2 cellular contexts compared by ENCODE assay signal in genomic region chr6:165713845-165714466, GRCh38.
TF ChIP-seq lines count a peak whose summit lies in the region.

No MANE protein-coding gene starts in this region.

TF ChIP-seq in GM23338, 12 proteins besides CTCF, POLR2A, EP300 and RAD21 (continued from another document):
- no peak for TF ChIP-seq REST (IDR thresholded peaks at IDR 0.05; ENCODE audit: unreplicated experiment)
- no peak for TF ChIP-seq EZH2phosphoT487 (IDR thresholded peaks at IDR 0.05; ENCODE audit: unreplicated experiment)
- TF ChIP-seq, protein P1, sequence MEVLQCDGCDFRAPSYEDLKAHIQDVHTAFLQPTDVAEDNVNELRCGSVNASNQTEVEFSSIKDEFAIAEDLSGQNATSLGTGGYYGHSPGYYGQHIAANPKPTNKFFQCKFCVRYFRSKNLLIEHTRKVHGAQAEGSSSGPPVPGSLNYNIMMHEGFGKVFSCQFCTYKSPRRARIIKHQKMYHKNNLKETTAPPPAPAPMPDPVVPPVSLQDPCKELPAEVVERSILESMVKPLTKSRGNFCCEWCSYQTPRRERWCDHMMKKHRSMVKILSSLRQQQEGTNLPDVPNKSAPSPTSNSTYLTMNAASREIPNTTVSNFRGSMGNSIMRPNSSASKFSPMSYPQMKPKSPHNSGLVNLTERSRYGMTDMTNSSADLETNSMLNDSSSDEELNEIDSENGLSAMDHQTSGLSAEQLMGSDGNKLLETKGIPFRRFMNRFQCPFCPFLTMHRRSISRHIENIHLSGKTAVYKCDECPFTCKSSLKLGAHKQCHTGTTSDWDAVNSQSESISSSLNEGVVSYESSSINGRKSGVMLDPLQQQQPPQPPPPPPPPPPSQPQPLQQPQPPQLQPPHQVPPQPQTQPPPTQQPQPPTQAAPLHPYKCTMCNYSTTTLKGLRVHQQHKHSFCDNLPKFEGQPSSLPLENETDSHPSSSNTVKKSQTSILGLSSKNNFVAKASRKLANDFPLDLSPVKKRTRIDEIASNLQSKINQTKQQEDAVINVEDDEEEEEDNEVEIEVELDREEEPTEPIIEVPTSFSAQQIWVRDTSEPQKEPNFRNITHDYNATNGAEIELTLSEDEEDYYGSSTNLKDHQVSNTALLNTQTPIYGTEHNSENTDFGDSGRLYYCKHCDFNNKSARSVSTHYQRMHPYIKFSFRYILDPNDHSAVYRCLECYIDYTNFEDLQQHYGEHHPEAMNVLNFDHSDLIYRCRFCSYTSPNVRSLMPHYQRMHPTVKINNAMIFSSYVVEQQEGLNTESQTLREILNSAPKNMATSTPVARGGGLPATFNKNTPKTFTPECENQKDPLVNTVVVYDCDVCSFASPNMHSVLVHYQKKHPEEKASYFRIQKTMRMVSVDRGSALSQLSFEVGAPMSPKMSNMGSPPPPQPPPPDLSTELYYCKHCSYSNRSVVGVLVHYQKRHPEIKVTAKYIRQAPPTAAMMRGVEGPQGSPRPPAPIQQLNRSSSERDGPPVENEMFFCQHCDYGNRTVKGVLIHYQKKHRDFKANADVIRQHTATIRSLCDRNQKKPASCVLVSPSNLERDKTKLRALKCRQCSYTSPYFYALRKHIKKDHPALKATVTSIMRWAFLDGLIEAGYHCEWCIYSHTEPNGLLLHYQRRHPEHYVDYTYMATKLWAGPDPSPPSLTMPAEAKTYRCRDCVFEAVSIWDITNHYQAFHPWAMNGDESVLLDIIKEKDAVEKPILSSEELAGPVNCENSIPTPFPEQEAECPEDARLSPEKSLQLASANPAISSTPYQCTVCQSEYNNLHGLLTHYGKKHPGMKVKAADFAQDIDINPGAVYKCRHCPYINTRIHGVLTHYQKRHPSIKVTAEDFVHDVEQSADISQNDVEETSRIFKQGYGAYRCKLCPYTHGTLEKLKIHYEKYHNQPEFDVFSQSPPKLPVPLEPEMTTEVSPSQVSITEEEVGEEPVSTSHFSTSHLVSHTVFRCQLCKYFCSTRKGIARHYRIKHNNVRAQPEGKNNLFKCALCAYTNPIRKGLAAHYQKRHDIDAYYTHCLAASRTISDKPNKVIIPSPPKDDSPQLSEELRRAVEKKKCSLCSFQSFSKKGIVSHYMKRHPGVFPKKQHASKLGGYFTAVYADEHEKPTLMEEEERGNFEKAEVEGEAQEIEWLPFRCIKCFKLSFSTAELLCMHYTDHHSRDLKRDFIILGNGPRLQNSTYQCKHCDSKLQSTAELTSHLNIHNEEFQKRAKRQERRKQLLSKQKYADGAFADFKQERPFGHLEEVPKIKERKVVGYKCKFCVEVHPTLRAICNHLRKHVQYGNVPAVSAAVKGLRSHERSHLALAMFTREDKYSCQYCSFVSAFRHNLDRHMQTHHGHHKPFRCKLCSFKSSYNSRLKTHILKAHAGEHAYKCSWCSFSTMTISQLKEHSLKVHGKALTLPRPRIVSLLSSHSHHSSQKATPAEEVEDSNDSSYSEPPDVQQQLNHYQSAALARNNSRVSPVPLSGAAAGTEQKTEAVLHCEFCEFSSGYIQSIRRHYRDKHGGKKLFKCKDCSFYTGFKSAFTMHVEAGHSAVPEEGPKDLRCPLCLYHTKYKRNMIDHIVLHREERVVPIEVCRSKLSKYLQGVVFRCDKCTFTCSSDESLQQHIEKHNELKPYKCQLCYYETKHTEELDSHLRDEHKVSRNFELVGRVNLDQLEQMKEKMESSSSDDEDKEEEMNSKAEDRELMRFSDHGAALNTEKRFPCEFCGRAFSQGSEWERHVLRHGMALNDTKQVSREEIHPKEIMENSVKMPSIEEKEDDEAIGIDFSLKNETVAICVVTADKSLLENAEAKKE (CRISPR knock-in tag; IDR thresholded peaks at IDR 0.05): no peak
- TF ChIP-seq ZNF331 (CRISPR knock-in tag; IDR thresholded peaks at IDR 0.05; ENCODE audit: low read depth): no peak

TF ChIP-seq in WTC11, 78 proteins besides CTCF, POLR2A, EP300 and RAD21 (continued from another document):
- TF ChIP-seq SMAD3 (CRISPR knock-in tag; IDR thresholded peaks at IDR 0.05; ENCODE audit: borderline replicate concordance): no peak
